In genomic region chr3:42855547-42856380, GRCh38 we compare ENCODE assay signal across 1 cellular context.
TF ChIP-seq lines count a peak whose summit lies in the region.

No MANE protein-coding gene starts in this region.

TF ChIP-seq in HepG2, 621 proteins besides CTCF, POLR2A, EP300 and RAD21 (continued from another document and continues in another):
- no peak for TF ChIP-seq DMTF1 (CRISPR knock-in tag; IDR thresholded peaks at IDR 0.05)
- TF ChIP-seq ARID5B (CRISPR knock-in tag; IDR thresholded peaks at IDR 0.05), result peak; percentile 95
- peak; percentile 9 for TF ChIP-seq ZEB1 (IDR thresholded peaks at IDR 0.05; ENCODE audit: insufficient replicate concordance, low read depth)
- TF ChIP-seq ZBTB46 (CRISPR knock-in tag; IDR thresholded peaks at IDR 0.05; ENCODE audit: borderline replicate concordance), result no peak
- no peak; the same call in 1 of the 2 replicates for TF ChIP-seq PRMT3 (CRISPR knock-in tag; IDR thresholded peaks at IDR 0.05; ENCODE audit: borderline replicate concordance, low read depth)
- no peak for TF ChIP-seq CBX2 (IDR thresholded peaks at IDR 0.05; ENCODE audit: low read depth, low read length)
- 0 out of 2 replicates have a peak, but pooled peaks have one; percentile 48 for TF ChIP-seq CBX2 (CRISPR knock-in tag; IDR thresholded peaks at IDR 0.05; ENCODE audit: low read depth)
- TF ChIP-seq TCF12 (IDR thresholded peaks at IDR 0.05), result no peak
- peak; percentile 96 for TF ChIP-seq TCF12 (CRISPR knock-in tag; IDR thresholded peaks at IDR 0.05)
- peak; percentile 94 for TF ChIP-seq GFI1 (CRISPR knock-in tag; IDR thresholded peaks at IDR 0.05; ENCODE audit: borderline replicate concordance)
- TF ChIP-seq TFDP1 (CRISPR knock-in tag; IDR thresholded peaks at IDR 0.05; ENCODE audit: borderline replicate concordance), result 0 out of 2 replicates have a peak, but pooled peaks have one; percentile 21
- TF ChIP-seq TAF15 (IDR thresholded peaks at IDR 0.05; ENCODE audit: low read depth, low read length, poor library complexity, severe bottlenecking), result no peak
- no peak for TF ChIP-seq ZNF562 (CRISPR knock-in tag; IDR thresholded peaks at IDR 0.05; ENCODE audit: borderline replicate concordance)
- no peak; the same call in 1 of the 2 replicates for TF ChIP-seq STAG1 (CRISPR knock-in tag; IDR thresholded peaks at IDR 0.05)
- TF ChIP-seq SIX1 (CRISPR knock-in tag; IDR thresholded peaks at IDR 0.05; ENCODE audit: borderline replicate concordance), result peak; percentile 78
- TF ChIP-seq NR2F2 (IDR thresholded peaks at IDR 0.05; ENCODE audit: borderline replicate concordance, low read depth), result peak; percentile 96
- TF ChIP-seq CCDC6 (CRISPR knock-in tag; IDR thresholded peaks at IDR 0.05), result 0 out of 2 replicates have a peak, but pooled peaks have one; percentile 49
- TF ChIP-seq FOXM1 (CRISPR knock-in tag; IDR thresholded peaks at IDR 0.05), result no peak
- TF ChIP-seq ZNF777 (CRISPR knock-in tag; IDR thresholded peaks at IDR 0.05), result no peak
- TF ChIP-seq HCFC1 (IDR thresholded peaks at IDR 0.05; ENCODE audit: low read depth, low read length), result no peak
- peak; percentile 89 for TF ChIP-seq PPARG (CRISPR knock-in tag; conservative IDR thresholded peaks at IDR 0.05)
- peak; percentile 68; the same call in 1 of the 2 replicates for TF ChIP-seq ZNF772 (CRISPR knock-in tag; IDR thresholded peaks at IDR 0.05)
- no peak for TF ChIP-seq U2AF2 (IDR thresholded peaks at IDR 0.05; ENCODE audit: low read depth, low read length)
- TF ChIP-seq HDAC1 (CRISPR knock-in tag; IDR thresholded peaks at IDR 0.05), result peak; percentile 95
- TF ChIP-seq KLF13 (CRISPR knock-in tag; IDR thresholded peaks at IDR 0.05), result 0 out of 2 replicates have a peak, but pooled peaks have one; percentile 35
- 0 out of 2 replicates have a peak, but pooled peaks have one; percentile 63 for TF ChIP-seq KLF6 (CRISPR knock-in tag; IDR thresholded peaks at IDR 0.05)
- TF ChIP-seq ZNF775 (CRISPR knock-in tag; IDR thresholded peaks at IDR 0.05; ENCODE audit: borderline replicate concordance), result no peak; the same call in 1 of the 2 replicates
- TF ChIP-seq TEF (CRISPR knock-in tag; IDR thresholded peaks at IDR 0.05), result no peak
- peak; percentile 80 for TF ChIP-seq TBL1XR1 (IDR thresholded peaks at IDR 0.05; ENCODE audit: borderline replicate concordance, low read length, partially characterized antibody)
- TF ChIP-seq PHF20 (CRISPR knock-in tag; IDR thresholded peaks at IDR 0.05), result no peak
- 0 out of 2 replicates have a peak, but pooled peaks have one; percentile 34 for TF ChIP-seq KDM2A (CRISPR knock-in tag; IDR thresholded peaks at IDR 0.05; ENCODE audit: borderline replicate concordance, low read depth)
- peak; percentile 44; the same call in 1 of the 2 replicates for TF ChIP-seq HBP1 (CRISPR knock-in tag; IDR thresholded peaks at IDR 0.05; ENCODE audit: low read depth)
- TF ChIP-seq RBFOX2 (IDR thresholded peaks at IDR 0.05; ENCODE audit: low read depth, low read length), result no peak
- TF ChIP-seq ZMAT5 (CRISPR knock-in tag; IDR thresholded peaks at IDR 0.05; ENCODE audit: borderline replicate concordance, low read depth), result no peak
- peak; percentile 96 for TF ChIP-seq ZBTB39 (CRISPR knock-in tag; IDR thresholded peaks at IDR 0.05)
- peak; percentile 63; the same call in 1 of the 2 replicates for TF ChIP-seq ARID4A (CRISPR knock-in tag; IDR thresholded peaks at IDR 0.05; ENCODE audit: borderline replicate concordance)
- peak; percentile 78; the same call in 1 of the 2 replicates for TF ChIP-seq KAT8 (CRISPR knock-in tag; IDR thresholded peaks at IDR 0.05)
- peak; percentile 24; the same call in 1 of the 2 replicates for TF ChIP-seq MXD4 (CRISPR knock-in tag; IDR thresholded peaks at IDR 0.05)
- TF ChIP-seq ATF7 (IDR thresholded peaks at IDR 0.05), result peak; percentile 81
- TF ChIP-seq ATF7 (CRISPR knock-in tag; IDR thresholded peaks at IDR 0.05), result peak; percentile 89; the same call in 1 of the 2 replicates
- TF ChIP-seq CENPBD1 (CRISPR knock-in tag; IDR thresholded peaks at IDR 0.05; ENCODE audit: borderline replicate concordance, low read depth), result no peak
